33 cellular contexts compared by ENCODE assay signal in the genomic region with DNA sequence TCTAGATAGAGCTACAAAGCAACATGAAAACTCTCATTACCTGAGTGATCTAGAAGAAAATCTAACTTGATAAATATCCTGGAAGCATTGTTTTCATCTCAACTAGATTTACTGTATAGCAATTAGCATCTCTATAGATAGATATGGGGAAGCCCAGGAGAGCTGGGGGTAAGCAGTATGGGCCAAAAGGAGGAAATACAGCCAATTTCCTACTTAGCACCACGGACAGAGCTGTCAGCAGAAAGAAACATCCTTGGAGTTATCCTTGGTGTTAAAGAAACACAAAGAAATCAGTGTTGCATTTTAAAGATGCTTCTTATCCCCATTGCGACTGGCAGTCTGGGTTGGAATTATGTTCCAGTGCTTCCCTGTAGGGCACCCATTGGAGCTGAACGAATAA.
DNase-seq lines count a peak whose midpoint lies in the region; ATAC-seq, FAIRE-seq and TF ChIP-seq lines count a peak whose summit lies in the region.
"Had no signal": no experiment of that assay in that cellular context is flagged by ENCODE, and none has a peak within 500 bp of the region (broad histone marks: within the 10 kb centered on the region; RNA-seq: fewer than 3 reads in every experiment).

No MANE protein-coding gene starts in this region.

- no peaks in the 10 kb centered on the region for H3K27me3 ChIP-seq in HepG2 (ENCODE audit: control insufficient read depth in 1 of 2, insufficient read depth in 2 of 2, low read length in 2 of 2)
- no peaks in the 10 kb centered on the region for H3K27me3 ChIP-seq in right lobe of liver
- no peaks in the 10 kb centered on the region for H3K27me3 ChIP-seq in SK-N-SH (ENCODE audit: insufficient read depth)
- no peaks in the 10 kb centered on the region for H3K27me3 ChIP-seq in esophagus muscularis mucosa
- H3K27me3 ChIP-seq: neutrophil, spleen, testis had no signal

- WGBS in HepG2 (ENCODE audit: low lambda C conversion rate), result 91% methylated on average over 3 of the region's 3 CpGs
- WGBS in right lobe of liver (ENCODE audit: insufficient coverage, low coverage, low lambda C conversion rate, missing lambda C conversion rate), result 70% methylated on average over 3 of the region's 3 CpGs
- 95% methylated on average over 3 of the region's 3 CpGs for WGBS in SK-N-SH (ENCODE audit: low lambda C conversion rate)
- 67% methylated on average over 3 of the region's 3 CpGs for whole genome bisulfite sequencing in esophagus muscularis mucosa

- intact Hi-C loops in HepG2 (cut with micrococcal nuclease; ENCODE audit: unreplicated experiment), result no loop called here
- intact Hi-C loops in right lobe of liver (cut with DNase I), result no loop called here
- intact Hi-C loops in esophagus muscularis mucosa (cut with DNase I), result no loop called here

- 0 out of 2 replicates have a peak, but pooled peaks cover 6% of the 10 kb centered on the region for H4K20me1 ChIP-seq in HepG2 (ENCODE audit: insufficient read depth, low read length)
- H4K20me1 ChIP-seq in SK-N-SH (ENCODE audit: insufficient read depth), result no peaks in the 10 kb centered on the region; the same call in 1 of the 2 replicates

- ATAC-seq in HepG2 (no peak), right lobe of liver (no peak), GM18505 (IDR thresholded peaks at IDR 0.05; ENCODE audit: unreplicated experiment) (no peak)
- ATAC-seq: activated naive CD4-positive, alpha-beta T cell treated with anti-CD3 and anti-CD28 coated beads, Interleukin-2, amount 50 U/mL, for 72 hours; CD8-positive, alpha-beta T cell; effector memory CD8-positive, alpha-beta T cell had no signal

- CTCF ChIA-PET in HepG2 (lab: Yijun Ruan, JAX; ENCODE audit: low intra/inter-chr PET ratio, low total read pairs), result no interaction called here
- CTCF ChIA-PET in SK-N-SH (lab: Yijun Ruan, JAX), result interaction anchor here (0.6 to 13.8 kb wide), 8 partner anchors 11 to 1324 kb away, joined by 3 to 248 read pairs (median 12); no protein-coding TSS in a partner anchor

- no peak overlapping the region for H2AFZ ChIP-seq in HepG2 (ENCODE audit: low read length)
- H2AFZ ChIP-seq in SK-N-SH (ENCODE audit: low read depth), result no peak overlapping the region
- H2AFZ ChIP-seq: PC-9 had no signal

- no peak for FAIRE-seq in HepG2 (lab: Jason Lieb, UNC)
- FAIRE-seq: A204.1 had no signal

- TF ChIP-seq CTCF in HepG2 (CRISPR knock-in tag; IDR thresholded peaks at IDR 0.05), result no peak
- no peak for TF ChIP-seq CTCF in right lobe of liver (IDR thresholded peaks at IDR 0.05)
- TF ChIP-seq CTCF in SK-N-SH (IDR thresholded peaks at IDR 0.05), result no peak
- TF ChIP-seq CTCF in esophagus muscularis mucosa (IDR thresholded peaks at IDR 0.05), result no peak

- H3K4me2 ChIP-seq in HepG2 (ENCODE audit: low read depth, low read length) (no peak overlapping the region), SK-N-SH (no peak overlapping the region)
- H3K4me2 ChIP-seq: PC-9 had no signal

- in situ Hi-C loops in HepG2 (cut with HindIII; ENCODE audit: extremely low pct_ligation_motif_present, low pct_unique_long_range_greater_than_20kb), result no loop called here

- H3K4me3 ChIP-seq in HepG2 (replicated peaks in 1 of 3; ENCODE audit: insufficient read depth in 1 of 3, low read depth in 2 of 3, low read length in 3 of 3) (no peak overlapping the region), right lobe of liver (no peak overlapping the region), SK-N-SH (ENCODE audit: low read depth in 2 of 2, low read length in 1 of 2) (no peak overlapping the region), esophagus muscularis mucosa (no peak overlapping the region)
- H3K4me3 ChIP-seq: PC-9, spleen, testis had no signal

- DNase-seq in HepG2 (ENCODE audit: low spot score), result no peak
- no peak for DNase-seq in right lobe of liver
- no peak for DNase-seq in SK-N-SH
- peak; percentile 44 for DNase-seq in cerebellar cortex (ENCODE audit: low spot score)
- no peak for DNase-seq in esophagus muscularis mucosa (ENCODE audit: extremely low spot score)
- no peak for DNase-seq in central memory CD4-positive, alpha-beta T cell
- DNase-seq in GM19238 (ENCODE audit: insufficient read length, low spot score), result no peak
- DNase-seq: activated CD4-positive, alpha-beta T cell treated with anti-CD3 and anti-CD28 coated beads, Interleukin-2, amount 10 ng/mL, durations not matched to agents 7 days and 5 days; activated effector memory CD4-positive, alpha-beta T cell treated with Interleukin-2 at 50 U/mL for 16 hours; CD8-positive, alpha-beta T cell; cortex of kidney; effector memory CD8-positive, alpha-beta T cell; HFFc6; islet precursor cell; KG1; left ventricle myocardium superior; naive B cell; NCI-H1436; NCI-H2081 treated with DMSO at 0.1 percent for 48 hours; NCI-H2227 treated with DMSO at 0.1 percent for 48 hours; NCI-H526; NK-92 treated with Interleukin-12 subunit alpha and Interleukin-12 subunit beta, amount 100 ng/mL, for 24 hours; PC-9; right cardiac atrium; Right ventricle myocardium superior; spleen; stimulated activated CD4-positive, alpha-beta T cell treated with anti-CD3 and anti-CD28 coated beads, Interleukin-2, amount 100 ng/mL, for 24 hours; T-helper 9 cell; testis had no signal

- H3K9me2 ChIP-seq in SK-N-SH, result no peaks in the 10 kb centered on the region

- H3K4me1 ChIP-seq in HepG2 (ENCODE audit: insufficient read depth, low read length) (no peaks in the 10 kb centered on the region), right lobe of liver (peaks cover 0 to 20% (median 3%) of the 10 kb centered on the region in 4 donors), SK-N-SH (ENCODE audit: control insufficient read depth in 1 of 2, insufficient read depth in 2 of 2, low read depth in 1 of 2, low read length in 1 of 2) (no peaks in the 10 kb centered on the region), esophagus muscularis mucosa (peaks cover 16 to 29% (median 24%) of the 10 kb centered on the region in 4 donors)

- no peaks in the 10 kb centered on the region for H3K36me3 ChIP-seq in HepG2 (replicated peaks in 1 of 2; ENCODE audit: control insufficient read depth in 1 of 2, insufficient read depth in 2 of 2, low read length in 2 of 2)
- H3K36me3 ChIP-seq in right lobe of liver, result no peaks in the 10 kb centered on the region
- H3K36me3 ChIP-seq in SK-N-SH (replicated peaks in 1 of 2; ENCODE audit: control insufficient read depth in 1 of 2, insufficient read depth in 2 of 2, low read length in 1 of 2), result no peaks in the 10 kb centered on the region
- H3K36me3 ChIP-seq in esophagus muscularis mucosa, result no peaks in the 10 kb centered on the region
- H3K36me3 ChIP-seq: neutrophil, spleen had no signal

- H3K9ac ChIP-seq in HepG2 (ENCODE audit: insufficient read depth, low read depth, low read length) (no peak overlapping the region), SK-N-SH (no peak overlapping the region)

- TF ChIP-seq EP300 in HepG2 (IDR thresholded peaks at IDR 0.05; ENCODE audit: low read depth in 2 of 2, low read length in 2 of 2), result no peak
- TF ChIP-seq EP300 in HepG2 (CRISPR knock-in tag; IDR thresholded peaks at IDR 0.05; ENCODE audit: borderline replicate concordance), result no peak
- TF ChIP-seq EP300 in SK-N-SH (IDR thresholded peaks at IDR 0.05; ENCODE audit: borderline replicate concordance in 1 of 2, low read depth in 1 of 2, low read length in 1 of 2), result no peak
- no peak for TF ChIP-seq EP300 in esophagus muscularis mucosa (IDR thresholded peaks at IDR 0.05)

- H3K79me2 ChIP-seq in HepG2 (ENCODE audit: insufficient read depth, low read length) (no peaks in the 10 kb centered on the region), SK-N-SH (ENCODE audit: insufficient read depth) (no peaks in the 10 kb centered on the region)

- POLR2A ChIA-PET in HepG2 (lab: Yijun Ruan, JAX), result no interaction called here
- POLR2A ChIA-PET in SK-N-SH (lab: Yijun Ruan, JAX), result no interaction called here

- no peaks in the 10 kb centered on the region for H3F3A ChIP-seq in SK-N-SH (replicated peaks; ENCODE audit: insufficient read depth)

- no peak overlapping the region for H3K27ac ChIP-seq in HepG2 (ENCODE audit: extremely low read length, insufficient read depth, low read length)
- no peak overlapping the region for H3K27ac ChIP-seq in right lobe of liver
- no peak overlapping the region for H3K27ac ChIP-seq in SK-N-SH (ENCODE audit: low read depth in 2 of 2, low read length in 1 of 2)
- peak overlapping the region in 2 of 4 donors; percentile 34 to 56 for H3K27ac ChIP-seq in esophagus muscularis mucosa (replicated peaks in 1 of 4)
- H3K27ac ChIP-seq: neutrophil, PC-9, spleen had no signal

- TF ChIP-seq RAD21 in HepG2 (CRISPR knock-in tag; IDR thresholded peaks at IDR 0.05) (no peak), SK-N-SH (IDR thresholded peaks at IDR 0.05; ENCODE audit: low read length) (no peak)

- BruUV-seq in HepG2 (replicated peaks; lab: Mats Ljungman, UMichigan), result no TSS peak

- H3K9me3 ChIP-seq in HepG2 (ENCODE audit: low read length) (no peaks in the 10 kb centered on the region), right lobe of liver (no peaks in the 10 kb centered on the region), SK-N-SH (no peaks in the 10 kb centered on the region), esophagus muscularis mucosa (no peaks in the 10 kb centered on the region)
- H3K9me3 ChIP-seq: neutrophil, spleen, testis had no signal

- TF ChIP-seq POLR2A in HepG2 (IDR thresholded peaks at IDR 0.05; ENCODE audit: insufficient read depth in 1 of 2, low read depth in 2 of 2, low read length in 2 of 2) (no peak), right lobe of liver (IDR thresholded peaks at IDR 0.05) (no peak), GM18505 (IDR thresholded peaks at IDR 0.05; ENCODE audit: borderline replicate concordance, extremely low read depth, insufficient read depth, insufficient read length) (no peak), esophagus muscularis mucosa (IDR thresholded peaks at IDR 0.05; ENCODE audit: low read depth) (no peak)

TF ChIP-seq in SK-N-SH, 30 proteins besides CTCF, POLR2A, EP300 and RAD21 (continues in another document):
- TF ChIP-seq, protein P1, sequence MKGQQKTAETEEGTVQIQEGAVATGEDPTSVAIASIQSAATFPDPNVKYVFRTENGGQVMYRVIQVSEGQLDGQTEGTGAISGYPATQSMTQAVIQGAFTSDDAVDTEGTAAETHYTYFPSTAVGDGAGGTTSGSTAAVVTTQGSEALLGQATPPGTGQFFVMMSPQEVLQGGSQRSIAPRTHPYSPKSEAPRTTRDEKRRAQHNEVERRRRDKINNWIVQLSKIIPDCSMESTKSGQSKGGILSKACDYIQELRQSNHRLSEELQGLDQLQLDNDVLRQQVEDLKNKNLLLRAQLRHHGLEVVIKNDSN (IDR thresholded peaks at IDR 0.05; ENCODE audit: borderline replicate concordance, low read depth), result no peak
- TF ChIP-seq FOXJ3 (CRISPR knock-in tag; IDR thresholded peaks at IDR 0.05) (no peak), RFX5 (IDR thresholded peaks at IDR 0.05; ENCODE audit: low read length) (no peak)
